Comparison of ENCODE assay signal across 21 cellular contexts in the genomic region with DNA sequence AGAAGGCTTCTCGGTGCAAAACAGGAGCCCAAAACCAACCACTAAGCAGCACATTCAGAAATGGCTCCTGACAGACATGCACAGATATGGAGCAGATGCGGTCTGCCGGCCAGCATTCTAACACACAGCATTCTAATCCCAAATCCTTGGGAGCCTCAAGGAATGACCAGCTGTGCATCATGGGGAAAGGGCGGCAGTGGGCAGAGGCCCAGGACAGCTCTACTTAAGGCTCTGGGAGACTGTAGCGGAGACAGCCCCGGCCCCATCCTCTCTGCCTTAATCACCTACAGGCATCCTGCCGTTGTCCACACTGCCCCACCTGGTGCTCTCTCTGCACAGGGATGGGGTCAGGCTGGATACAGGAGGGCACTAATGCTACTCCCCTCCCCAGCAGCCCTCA.
"Had no signal": no experiment of that assay in that cellular context is flagged by ENCODE, and none has a peak within 500 bp of the region (broad histone marks: within the 10 kb centered on the region; RNA-seq: fewer than 3 reads in every experiment).

No MANE protein-coding gene starts in this region.

- H3K4me3 ChIP-seq: K562 had no signal

- H3K9ac ChIP-seq: KMS-11, SK-N-SH had no signal

- H3K4me2 ChIP-seq: KMS-11, SK-N-SH had no signal

- H3K27me3 Mint-ChIP-seq: IgD-negative memory B cell had no signal

- H3K27ac ChIP-seq: HL-60, KMS-11, RWPE1 had no signal

- H3K36me3 Mint-ChIP-seq: IgD-negative memory B cell had no signal

- H3K4me1 Mint-ChIP-seq: IgD-negative memory B cell had no signal

- H3K9me3 ChIP-seq: SK-N-SH had no signal

- ATAC-seq: K562, Panc1, PC-3 had no signal

- H3K27ac Mint-ChIP-seq: IgD-negative memory B cell had no signal

- H3K4me3 Mint-ChIP-seq: IgD-negative memory B cell had no signal

- DNase-seq: Kasumi-1, MM.1S, NCI-H1092 treated with DMSO at 0.1 percent for 48 hours, NCI-H1436 treated with DMSO at 0.1 percent for 48 hours, NCI-H1694, NCI-H187 treated with DMSO at 0.1 percent for 48 hours, NCI-H2029 treated with DMSO at 0.1 percent for 48 hours, NCI-H2171 treated with DMSO at 0.1 percent for 48 hours, NCI-H345, NCI-H446 treated with DMSO at 0.1 percent for 48 hours, NCI-H510A treated with DMSO at 0.1 percent for 48 hours, NCI-H526, PC-3, SHP77, SK-N-SH had no signal

- H3K9me2 ChIP-seq: SK-N-SH had no signal
